ENCODE assay signal across 8 cellular contexts in the genomic region with DNA sequence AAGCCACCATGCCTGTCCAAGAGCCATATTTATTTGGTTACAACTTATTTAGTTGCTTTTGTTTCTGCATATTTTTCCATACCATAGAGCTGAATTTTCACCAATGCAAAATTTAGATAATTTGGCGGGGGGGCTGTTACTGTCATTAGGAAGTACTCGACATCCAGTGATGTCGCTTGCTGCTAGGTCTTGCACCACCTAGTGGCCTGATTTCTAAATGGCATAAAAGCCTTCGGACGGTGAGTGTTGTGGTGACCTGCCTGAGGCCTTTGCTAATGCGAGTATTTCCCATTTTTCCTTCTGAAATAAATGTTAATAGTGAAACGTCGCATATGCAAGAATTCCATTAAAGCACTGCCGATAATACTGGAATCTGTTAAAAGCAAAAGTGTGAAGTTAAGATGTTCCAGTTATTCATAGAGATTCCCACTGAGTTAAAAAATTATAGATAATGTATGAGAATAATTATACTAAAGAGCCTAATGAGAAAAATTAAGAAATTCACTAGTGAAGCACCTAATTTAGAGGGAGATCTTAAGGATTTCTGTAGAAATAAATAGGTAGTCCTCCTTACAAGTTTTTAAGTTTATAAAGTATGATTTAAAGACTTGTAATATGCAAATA.
DNase-seq lines count a peak whose midpoint lies in the region; ATAC-seq, FAIRE-seq and TF ChIP-seq lines count a peak whose summit lies in the region.

No MANE protein-coding gene starts in this region.

- no peaks in the 10 kb centered on the region for H3K4me1 ChIP-seq in hepatocyte (ENCODE audit: insufficient read depth)

- no peaks in the 10 kb centered on the region for H3K27me3 Mint-ChIP-seq in CD4-positive, alpha-beta T cell
- H3K27me3 Mint-ChIP-seq in activated naive CD8-positive, alpha-beta T cell treated with anti-CD3 and anti-CD28 coated beads, Interleukin-2, amount 50 U/mL, for 24 hours: no peaks in the 10 kb centered on the region

- intact Hi-C loops in CD4-positive, alpha-beta T cell (cut with DNase I, micrococcal nuclease): loop anchor here (1.0 to 5.0 kb wide), 3 partner anchors 90 to 343 kb away; no protein-coding TSS in a partner anchor

- peak; percentile 72 for ATAC-seq in CD4-positive, alpha-beta T cell (ENCODE audit: poor library complexity)
- ATAC-seq in activated naive CD8-positive, alpha-beta T cell treated with anti-CD3 and anti-CD28 coated beads, Interleukin-2, amount 50 U/mL, for 24 hours: peak; percentile 78
- ATAC-seq in HG02763 (IDR thresholded peaks at IDR 0.05; ENCODE audit: unreplicated experiment): no peak

- POLR2A ChIA-PET in CD4-positive, alpha-beta T cell (lab: Charles Lee): no interaction called here

- WGBS in hepatocyte (ENCODE audit: low lambda C conversion rate, missing lambda C conversion rate): 64% methylated on average over 9 of the region's 9 CpGs

- no peak overlapping the region for H3K27ac ChIP-seq in CD4-positive, alpha-beta T cell (ENCODE audit: low read depth, low read length)
- H3K27ac ChIP-seq in hepatocyte: no peak overlapping the region

- no peaks in the 10 kb centered on the region for H3K9me2 ChIP-seq in hepatocyte (replicated peaks; ENCODE audit: insufficient read depth)

- peak; percentile 91 for TF ChIP-seq CTCF in CD4-positive, alpha-beta T cell (IDR thresholded peaks at IDR 0.05)
- peak; percentile 70 for TF ChIP-seq CTCF in hepatocyte (IDR thresholded peaks at IDR 0.05; ENCODE audit: poor library complexity)

- no peaks in the 10 kb centered on the region for H3K27me3 ChIP-seq in CD4-positive, alpha-beta T cell (ENCODE audit: control insufficient read depth, insufficient read depth, low read length)
- H3K27me3 ChIP-seq in hepatocyte: no peaks in the 10 kb centered on the region

- no peak overlapping the region for H3K4me2 ChIP-seq in hepatocyte

- H4K20me1 ChIP-seq in hepatocyte (ENCODE audit: insufficient read depth, poor library complexity, severe bottlenecking): no peaks in the 10 kb centered on the region

- H3K4me1 Mint-ChIP-seq in CD4-positive, alpha-beta T cell (ENCODE audit: low read depth): no peaks in the 10 kb centered on the region
- no peaks in the 10 kb centered on the region for H3K4me1 Mint-ChIP-seq in activated naive CD8-positive, alpha-beta T cell treated with anti-CD3 and anti-CD28 coated beads, Interleukin-2, amount 50 U/mL, for 24 hours

- no peak overlapping the region for H3K27ac Mint-ChIP-seq in CD4-positive, alpha-beta T cell
- H3K27ac Mint-ChIP-seq in activated naive CD8-positive, alpha-beta T cell treated with anti-CD3 and anti-CD28 coated beads, Interleukin-2, amount 50 U/mL, for 24 hours: no peak overlapping the region

- H3K9me3 Mint-ChIP-seq in CD4-positive, alpha-beta T cell: no peaks in the 10 kb centered on the region
- no peaks in the 10 kb centered on the region for H3K9me3 Mint-ChIP-seq in activated naive CD8-positive, alpha-beta T cell treated with anti-CD3 and anti-CD28 coated beads, Interleukin-2, amount 50 U/mL, for 24 hours

- peaks cover 51% of the 10 kb centered on the region for H3K36me3 Mint-ChIP-seq in CD4-positive, alpha-beta T cell (ENCODE audit: low read depth)
- peaks cover 41% of the 10 kb centered on the region for H3K36me3 Mint-ChIP-seq in activated naive CD8-positive, alpha-beta T cell treated with anti-CD3 and anti-CD28 coated beads, Interleukin-2, amount 50 U/mL, for 24 hours (ENCODE audit: low read depth)

- no peaks in the 10 kb centered on the region for H3K79me2 ChIP-seq in hepatocyte

- no peak overlapping the region for H3K4me3 Mint-ChIP-seq in CD4-positive, alpha-beta T cell
- no peak overlapping the region for H3K4me3 Mint-ChIP-seq in activated naive CD8-positive, alpha-beta T cell treated with anti-CD3 and anti-CD28 coated beads, Interleukin-2, amount 50 U/mL, for 24 hours

- no peak overlapping the region for H3K4me3 ChIP-seq in hepatocyte

- no peak overlapping the region for H2AFZ ChIP-seq in hepatocyte

- no peaks in the 10 kb centered on the region for H3K36me3 ChIP-seq in hepatocyte (replicated peaks; ENCODE audit: insufficient read depth, low read depth)

- peak in 8 of 10 experiments; percentile 14 to 40 (median 24) for DNase-seq in CD4-positive, alpha-beta T cell
- DNase-seq in GM19239 (ENCODE audit: insufficient read length, low spot score): peak; percentile 25
- DNase-seq in HuH-7.5 (ENCODE audit: low spot score): peak; percentile 52
- peak; percentile 1 for DNase-seq in SHP77 treated with DMSO at 0.1 percent for 48 hours (lab: John Stamatoyannopoulos, UW)
- DNase-seq in activated naive CD8-positive, alpha-beta T cell treated with anti-CD3 and anti-CD28 coated beads, Interleukin-2, amount 50 U/mL, for 24 hours: peak; percentile 52
- peak; percentile 68 for DNase-seq in hepatocyte (ENCODE audit: low spot score)
- DNase-seq in stimulated activated CD4-positive, alpha-beta T cell treated with anti-CD3 and anti-CD28 coated beads, Interleukin-2, amount 100 ng/mL, for 24 hours: peak; percentile 48 to 61

- CTCF ChIA-PET in CD4-positive, alpha-beta T cell (lab: Charles Lee): interaction anchor here (0.9 to 1.0 kb wide), 3 partner anchors 10 to 28 kb away, joined by 3 to 4 read pairs (median 3); no protein-coding TSS in a partner anchor

- FAIRE-seq in GM19239 (lab: Jason Lieb, UNC): peak; percentile 86

- H3K9me3 ChIP-seq in CD4-positive, alpha-beta T cell (ENCODE audit: control insufficient read depth, low read length): no peaks in the 10 kb centered on the region
- H3K9me3 ChIP-seq in hepatocyte (ENCODE audit: low read depth): no peaks in the 10 kb centered on the region

Comparison
In these comparisons a context has a peak if more than half of its experiments do, and no peak if none do; other contexts are left out.
1. DNase-seq: peak in every context shown above with its lines; median percentile 68 in hepatocyte; 54 in stimulated activated CD4-positive, alpha-beta T cell treated with anti-CD3 and anti-CD28 coated beads, Interleukin-2, amount 100 ng/mL, for 24 hours; 52 in HuH-7.5; 52 in activated naive CD8-positive, alpha-beta T cell treated with anti-CD3 and anti-CD28 coated beads, Interleukin-2, amount 50 U/mL, for 24 hours; 25 in GM19239; 24 in CD4-positive, alpha-beta T cell; 1 in SHP77 treated with DMSO at 0.1 percent for 48 hours.